9 cellular contexts compared by ENCODE assay signal in genomic region chr7:42972703-42973500, GRCh38. TPM values are rescaled to one million over a fixed set of nuclear protein-coding genes. Genes with fewer than 3 reads are reported as not detected.
DNase-seq lines count a peak whose midpoint lies in the region; ATAC-seq, FAIRE-seq and TF ChIP-seq lines count a peak whose summit lies in the region.
"Had no signal": no experiment of that assay in that cellular context is flagged by ENCODE, and none has a peak within 500 bp of the region (broad histone marks: within the 10 kb centered on the region; RNA-seq: fewer than 3 reads in every experiment).

No MANE protein-coding gene starts in this region.

- no peak for TF ChIP-seq EP300 in suprapubic skin (IDR thresholded peaks at IDR 0.05)

- DNase-seq in HT-29 (ENCODE audit: low spot score), result peak; percentile 38
- peak; percentile 34 for DNase-seq in bronchial epithelial cell (ENCODE audit: low read depth)
- no peak for DNase-seq in left lobe of liver (ENCODE audit: low spot score)
- peak in 1 of 2 donors; percentile 73 for DNase-seq in suprapubic skin (ENCODE audit: low spot score in 2 of 2)
- DNase-seq in putamen (ENCODE audit: low spot score), result no peak
- DNase-seq in activated CD4-positive, alpha-beta T cell treated with anti-CD3 and anti-CD28 coated beads, Interleukin-2, amount 50 U/mL, for 1 hour, result no peak
- no peak for DNase-seq in activated CD4-positive, alpha-beta T cell treated with anti-CD3 and anti-CD28 coated beads, Interleukin-2, amount 50 U/mL, for 48 hours
- DNase-seq in small intestine, result no peak
- DNase-seq: activated T-cell treated with anti-CD3 and anti-CD28 coated beads, Interleukin-2, amount 50 U/mL, for 48 hours had no signal

- no peak overlapping the region for H3K4me3 ChIP-seq in bronchial epithelial cell (ENCODE audit: low read depth, low read length)
- no peak overlapping the region for H3K4me3 ChIP-seq in suprapubic skin
- no peak overlapping the region for H3K4me3 ChIP-seq in small intestine (ENCODE audit: low read depth in 1 of 2, low read length in 2 of 2)

- 24% methylated on average over 5 of the region's 5 CpGs for WGBS in suprapubic skin
- whole genome bisulfite sequencing in small intestine, 3 donors, result 42 to 65% (median 50%) methylated on average over 5 of the region's 5 CpGs

- H3K4me1 ChIP-seq in suprapubic skin (no peaks in the 10 kb centered on the region), small intestine (ENCODE audit: control insufficient read depth in 2 of 2, insufficient read depth in 1 of 2, low read depth in 1 of 2, low read length in 1 of 2) (no peaks in the 10 kb centered on the region)

- peak overlapping the region; percentile 46 for H3K27ac ChIP-seq in suprapubic skin
- peak overlapping the region in 1 of 2 donors; percentile 72 for H3K27ac ChIP-seq in small intestine (ENCODE audit: low read depth in 1 of 2, low read length in 1 of 2)

- H3K27me3 ChIP-seq in bronchial epithelial cell (ENCODE audit: control insufficient read depth, insufficient read depth, low read length), result no peaks in the 10 kb centered on the region
- H3K27me3 ChIP-seq in suprapubic skin, result no peaks in the 10 kb centered on the region
- no peaks in the 10 kb centered on the region for H3K27me3 ChIP-seq in small intestine (ENCODE audit: control insufficient read depth in 2 of 2, insufficient read depth in 2 of 2, low read length in 2 of 2)

- FAIRE-seq in bronchial epithelial cell (lab: Jason Lieb, UNC) (no peak), small intestine (lab: Jason Lieb, UNC) (no peak)

- TF ChIP-seq CTCF in bronchial epithelial cell (IDR thresholded peaks at IDR 0.05; ENCODE audit: insufficient read depth, low read length, severe bottlenecking) (no peak), suprapubic skin (IDR thresholded peaks at IDR 0.05) (no peak)

- no peak for TF ChIP-seq POLR2A in suprapubic skin (IDR thresholded peaks at IDR 0.05)

- peak; percentile 59 for ATAC-seq in left lobe of liver

- H3K9me3 ChIP-seq in suprapubic skin (no peaks in the 10 kb centered on the region), small intestine (ENCODE audit: control insufficient read depth, low read depth) (no peaks in the 10 kb centered on the region)

- H3K36me3 ChIP-seq in bronchial epithelial cell (ENCODE audit: control insufficient read depth, insufficient read depth, low read length) (no peaks in the 10 kb centered on the region), suprapubic skin (no peaks in the 10 kb centered on the region), small intestine (ENCODE audit: control insufficient read depth in 2 of 2, insufficient read depth in 2 of 2, low read length in 2 of 2) (no peaks in the 10 kb centered on the region)

RNA-seq across cellular contexts. Expression of gene MRPL32, which starts 40.7 kb away (rescaled TPM):
- 65.4 and 67.1 TPM in 2 replicates for total RNA-seq in HT-29 (2014; rRNA removed; shearing (Covaris generic))
- total RNA-seq in bronchial epithelial cell, result 62.6 and 63.2 TPM in 2 replicates
- 36.4 TPM for total RNA-seq in left lobe of liver
- 10 to 100 TPM; 32.9 to 47.2 (median 35.9) TPM for total RNA-seq in suprapubic skin
- polyA plus RNA-seq in small intestine, result 10 to 100 TPM; 55.1 to 82.6 (median 68.0) TPM

RNA-seq across cellular contexts. Expression of gene PSMA2, which starts 40.9 kb away (rescaled TPM):
- total RNA-seq in HT-29 (2014; rRNA removed; shearing (Covaris generic)), result 54.8 and 63.4 TPM in 2 replicates
- total RNA-seq in bronchial epithelial cell (40.6 and 62.1 TPM in 2 replicates), left lobe of liver (59.7 TPM), suprapubic skin (10 to 100 TPM; 29.9 to 58.9 (median 46.0) TPM)
- polyA plus RNA-seq in small intestine, result 100 to 1,000 TPM; 142 to 181 (median 169) TPM

Comparison
In these comparisons a context has a peak if more than half of its experiments do, and no peak if none do; other contexts are left out.
1. DNase-seq: peak in HT-29 (single experiment) and bronchial epithelial cell (single experiment); none in left lobe of liver (single experiment), putamen (single experiment), activated CD4-positive, alpha-beta T cell treated with anti-CD3 and anti-CD28 coated beads, Interleukin-2, amount 50 U/mL, for 1 hour (single experiment), activated CD4-positive, alpha-beta T cell treated with anti-CD3 and anti-CD28 coated beads, Interleukin-2, amount 50 U/mL, for 48 hours (0 of 2) and small intestine (single experiment).